26 cellular contexts compared by ENCODE assay signal in the genomic region with DNA sequence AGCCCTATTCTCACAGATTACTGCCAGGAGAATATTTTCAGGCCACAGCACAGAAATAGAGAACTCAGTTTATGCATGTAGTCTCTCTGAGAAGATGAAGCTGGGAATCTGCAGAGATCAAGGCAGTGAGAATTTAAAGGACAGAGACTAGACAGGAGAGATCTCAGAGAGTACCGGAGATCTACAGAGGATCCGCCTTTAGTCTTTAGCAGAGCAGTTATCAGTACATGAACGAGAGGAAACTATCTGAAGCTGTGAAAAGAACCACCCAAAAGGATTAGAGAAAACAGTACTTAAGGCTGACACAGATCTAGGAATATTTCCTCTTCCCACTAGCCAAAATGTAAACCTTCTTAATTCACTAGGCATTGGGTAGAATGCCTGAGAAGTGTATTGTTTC.
"Had no signal": no experiment of that assay in that cellular context is flagged by ENCODE, and none has a peak within 500 bp of the region (broad histone marks: within the 10 kb centered on the region; RNA-seq: fewer than 3 reads in every experiment).

No MANE protein-coding gene starts in this region.

- H3K4me3 Mint-ChIP-seq: activated CD4-positive, alpha-beta memory T cell treated with anti-CD3 and anti-CD28 coated beads, Interleukin-2, amount 10 ng/mL, durations not matched to agents 7 days and 5 days; activated CD4-positive, alpha-beta T cell treated with anti-CD3 and anti-CD28 coated beads for 36 hours; activated naive CD8-positive, alpha-beta T cell treated with anti-CD3 and anti-CD28 coated beads, Interleukin-2, amount 10 ng/mL, durations not matched to agents 7 days and 5 days; activated T-cell treated with anti-CD3 and anti-CD28 coated beads, Interleukin-2, amount 50 U/mL, for 72 hours had no signal

- H3K4me3 ChIP-seq: adrenal gland, K562, SJCRH30 had no signal

- H3K27ac Mint-ChIP-seq: activated CD4-positive, alpha-beta memory T cell treated with anti-CD3 and anti-CD28 coated beads, Interleukin-2, amount 10 ng/mL, durations not matched to agents 7 days and 5 days; activated CD4-positive, alpha-beta T cell treated with anti-CD3 and anti-CD28 coated beads for 36 hours; activated naive CD8-positive, alpha-beta T cell treated with anti-CD3 and anti-CD28 coated beads, Interleukin-2, amount 10 ng/mL, durations not matched to agents 7 days and 5 days; activated T-cell treated with anti-CD3 and anti-CD28 coated beads, Interleukin-2, amount 50 U/mL, for 72 hours; activated T-helper 2 cell treated with anti-CD3 and anti-CD28 coated beads, Interferon-gamma antibody, Interleukin-2, Interleukin-4, amounts not matched to agents 10 μg/mL and 5 μg/mL and 100 μg/mL, durations not matched to agents 14 hours and 24 hours and 36 hours had no signal

- H3K4me1 Mint-ChIP-seq: activated CD4-positive, alpha-beta memory T cell treated with anti-CD3 and anti-CD28 coated beads, Interleukin-2, amount 10 ng/mL, durations not matched to agents 7 days and 5 days; activated CD4-positive, alpha-beta T cell treated with anti-CD3 and anti-CD28 coated beads for 36 hours; activated naive CD8-positive, alpha-beta T cell treated with anti-CD3 and anti-CD28 coated beads, Interleukin-2, amount 10 ng/mL, durations not matched to agents 7 days and 5 days had no signal

- H3K36me3 ChIP-seq: adrenal gland, SJCRH30 had no signal

- H3K27ac ChIP-seq: adrenal gland, SJCRH30, VCaP had no signal

- H3K4me2 ChIP-seq: SK-N-SH had no signal

- H3K36me3 Mint-ChIP-seq: activated naive CD8-positive, alpha-beta T cell treated with anti-CD3 and anti-CD28 coated beads, Interleukin-2, amount 10 ng/mL, durations not matched to agents 7 days and 5 days had no signal

- DNase-seq: activated CD4-positive, alpha-beta memory T cell treated with anti-CD3 and anti-CD28 coated beads, Interleukin-2, amount 10 ng/mL, durations not matched to agents 7 days and 5 days; activated CD4-positive, alpha-beta T cell treated with anti-CD3 and anti-CD28 coated beads for 36 hours; activated CD4-positive, alpha-beta T cell treated with anti-CD3 and anti-CD28 coated beads, Interleukin-2, amount 50 U/mL, for 1 hour; activated CD8-positive, alpha-beta memory T cell treated with anti-CD3 and anti-CD28 coated beads, Interleukin-2, amount 50 U/mL, for 4 hours; activated gamma-delta T cell treated with Interleukin-2 at 50 U/mL for 16 hours; activated naive CD4-positive, alpha-beta T cell treated with anti-CD3 and anti-CD28 coated beads, Interleukin-2, amount 50 U/mL, for 16 hours; activated naive CD8-positive, alpha-beta T cell treated with anti-CD3 and anti-CD28 coated beads, Interleukin-2, amount 10 ng/mL, durations not matched to agents 7 days and 5 days; activated T-cell treated with anti-CD3 and anti-CD28 coated beads, Interleukin-2, amount 50 U/mL, for 72 hours; adrenal gland; anterior cingulate cortex; Karpas-422; MM.1S; NCI-H1105; NCI-H1436; NCI-H1694 treated with DMSO at 0.1 percent for 48 hours; NCI-H2081; NCI-H226; NCI-H526 treated with DMSO at 0.1 percent for 48 hours; NCI-H82; RPMI8226; SJCRH30; SK-N-SH; T-helper 1 cell had no signal

- H3K9ac ChIP-seq: SK-N-SH had no signal

- H3K27me3 ChIP-seq: adrenal gland, SJCRH30 had no signal

- H3K4me1 ChIP-seq: adrenal gland, SJCRH30 had no signal

- H3K9me3 ChIP-seq: SK-N-SH had no signal

- H3K27me3 Mint-ChIP-seq: activated CD4-positive, alpha-beta memory T cell treated with anti-CD3 and anti-CD28 coated beads, Interleukin-2, amount 10 ng/mL, durations not matched to agents 7 days and 5 days; activated CD4-positive, alpha-beta T cell treated with anti-CD3 and anti-CD28 coated beads for 36 hours; activated naive CD8-positive, alpha-beta T cell treated with anti-CD3 and anti-CD28 coated beads, Interleukin-2, amount 10 ng/mL, durations not matched to agents 7 days and 5 days had no signal
